Comparison of ENCODE assay signal across 8 cellular contexts in genomic region chr20:25862967-25863530, GRCh38.
DNase-seq lines count a peak whose midpoint lies in the region; ATAC-seq and TF ChIP-seq lines count a peak whose summit lies in the region.
"Not testable (repeated sequence)": the region's sequence is repeated elsewhere in the genome, so short reads cannot be mapped to it uniquely, and the experiment has no call there.

No MANE protein-coding gene starts in this region.

- peak; percentile 74 for DNase-seq in AG20443 (ENCODE audit: low spot score)
- peak; percentile 92 for DNase-seq in OCI-M1 (lab: John Stamatoyannopoulos, UW)
- peak; percentile 36 for DNase-seq in activated CD8-positive, alpha-beta memory T cell treated with anti-CD3 and anti-CD28 coated beads, Interleukin-2, amount 50 U/mL, for 24 hours (ENCODE audit: extremely low read depth)
- DNase-seq in effector CD8-positive, alpha-beta T cell (lab: John Stamatoyannopoulos, UW), result peak; percentile 75
- peak; percentile 93 for DNase-seq in lower lobe of right lung
- peak; percentile 83 to 89 for DNase-seq in stimulated activated CD4-positive, alpha-beta T cell treated with anti-CD3 and anti-CD28 coated beads, Interleukin-2, amount 100 ng/mL, for 24 hours

- peak overlapping the region; percentile 52; the same call in 1 of the 2 replicates for H2AFZ ChIP-seq in KMS-11 (ENCODE audit: low read depth)

- H3K27ac ChIP-seq in KMS-11, lower lobe of right lung: not testable (repeated sequence)

- not testable (repeated sequence) for H3K4me3 ChIP-seq in KMS-11 (IDR thresholded peaks at IDR 0.05; ENCODE audit: insufficient read depth, low read depth, low read length)
- peak overlapping the region; percentile 55 for H3K4me3 ChIP-seq in lower lobe of right lung

- not testable (repeated sequence) for H4K20me1 ChIP-seq in KMS-11 (ENCODE audit: insufficient read depth)

- H3K79me2 ChIP-seq in KMS-11 (ENCODE audit: insufficient read depth, low read depth), result not testable (repeated sequence)

- not testable (repeated sequence) for H3K36me3 ChIP-seq in KMS-11 (ENCODE audit: insufficient read depth); lower lobe of right lung

- ATAC-seq in GM19395 (IDR thresholded peaks at IDR 0.05; ENCODE audit: unreplicated experiment) (peak; percentile 40), lower lobe of right lung (peak; percentile 74 to 77)

- H3K4me1 ChIP-seq in KMS-11 (ENCODE audit: low read depth, poor library complexity, severe bottlenecking), result not testable (repeated sequence)
- peaks cover 22% of the 10 kb centered on the region for H3K4me1 ChIP-seq in lower lobe of right lung

- not testable (repeated sequence) for TF ChIP-seq CTCF in KMS-11 (conservative IDR thresholded peaks at IDR 0.05; ENCODE audit: low read depth, low read length); lower lobe of right lung (IDR thresholded peaks at IDR 0.05)

- intact Hi-C loops in lower lobe of right lung (cut with DNase I), result not testable (repeated sequence)

- not testable (repeated sequence) for H3K9ac ChIP-seq in KMS-11

- peak overlapping the region; percentile 60; the same call in 1 of the 2 replicates for H3K4me2 ChIP-seq in KMS-11

- H3K27me3 ChIP-seq in KMS-11 (ENCODE audit: insufficient read depth, low read depth), result not testable (repeated sequence)
- peaks cover 23% of the 10 kb centered on the region for H3K27me3 ChIP-seq in lower lobe of right lung (ENCODE audit: low read depth)

- not testable (repeated sequence) for H3K9me3 ChIP-seq in lower lobe of right lung

Comparison
In these comparisons a context has a peak if more than half of its experiments do, and no peak if none do; other contexts are left out.
1. DNase-seq: peak in every context shown above with its lines; median percentile 93 in lower lobe of right lung; 92 in OCI-M1; 86 in stimulated activated CD4-positive, alpha-beta T cell treated with anti-CD3 and anti-CD28 coated beads, Interleukin-2, amount 100 ng/mL, for 24 hours; 75 in effector CD8-positive, alpha-beta T cell; 74 in AG20443; 36 in activated CD8-positive, alpha-beta memory T cell treated with anti-CD3 and anti-CD28 coated beads, Interleukin-2, amount 50 U/mL, for 24 hours.